Comparison of ENCODE assay signal across 17 cellular contexts in the genomic region with DNA sequence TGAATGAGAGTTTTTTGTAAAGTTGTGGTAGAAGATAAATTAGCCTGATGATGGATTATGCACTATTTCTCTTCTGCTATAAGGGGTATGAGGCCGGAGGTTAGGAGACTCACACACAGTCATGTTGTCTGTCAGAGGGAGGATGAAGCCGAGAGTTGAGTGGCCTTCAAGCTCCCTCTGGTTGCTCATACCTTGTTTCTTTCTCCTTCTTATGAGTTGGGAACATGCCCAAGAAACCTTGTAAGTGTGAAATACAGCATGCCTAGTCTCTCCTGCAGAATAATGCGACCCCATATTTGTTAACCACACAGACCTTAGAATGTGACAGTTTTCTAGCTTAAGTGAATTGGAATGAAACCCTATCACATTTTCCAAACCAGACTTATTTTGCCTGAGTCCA.
DNase-seq lines count a peak whose midpoint lies in the region; ATAC-seq and TF ChIP-seq lines count a peak whose summit lies in the region.
"Had no signal": no experiment of that assay in that cellular context is flagged by ENCODE, and none has a peak within 500 bp of the region (broad histone marks: within the 10 kb centered on the region; RNA-seq: fewer than 3 reads in every experiment).

No MANE protein-coding gene starts in this region.

- H2AK5ac ChIP-seq in IMR-90 (ENCODE audit: low read depth, low read length) (0 out of 2 replicates have a peak overlapping the region, but pooled peaks have one; percentile 24), neuronal stem cell (ENCODE audit: low read depth, low read length) (no peak overlapping the region)

- POLR2A ChIA-PET in IMR-90 (lab: Charles Lee; ENCODE audit: unreplicated experiment): no interaction called here

- peak; percentile 7 for DNase-seq in IMR-90
- no peak for DNase-seq in colonic mucosa
- peak; percentile 28 for DNase-seq in medulla oblongata (ENCODE audit: extremely low spot score)
- no peak for DNase-seq in neuronal stem cell (ENCODE audit: low spot score)
- DNase-seq in MM.1S: no peak
- DNase-seq in putamen (ENCODE audit: low spot score): no peak
- DNase-seq: activated T-cell treated with anti-CD3 and anti-CD28 coated beads, Interleukin-2, amount 50 U/mL, for 72 hours; amniotic stem cell; CD4-positive, alpha-beta memory T cell; GF-D8; NCI-H1092; NCI-H345; stimulated activated CD4-positive, alpha-beta T cell treated with anti-CD3 and anti-CD28 coated beads, Interleukin-4, amount 100 ng/mL, for 1 hour; SW 1271 had no signal

- H4K91ac ChIP-seq in IMR-90 (ENCODE audit: insufficient read depth, low read depth, low read length): no peak overlapping the region
- H4K91ac ChIP-seq in neuronal stem cell (ENCODE audit: low read depth, low read length, poor library complexity): no peak overlapping the region

- TF ChIP-seq CTCF in IMR-90 (conservative IDR thresholded peaks at IDR 0.05; ENCODE audit: low read depth, low read length) (no peak), colonic mucosa (IDR thresholded peaks at IDR 0.05) (no peak), MM.1S (IDR thresholded peaks at IDR 0.05; ENCODE audit: low read length) (no peak)

- H3K79me1 ChIP-seq in IMR-90 (ENCODE audit: low read depth in 1 of 2, low read length in 2 of 2) (peaks cover 21 to 60% of the 10 kb centered on the region in 2 experiments), neuronal stem cell (ENCODE audit: low read depth, low read length) (no peaks in the 10 kb centered on the region)

- H2BK12ac ChIP-seq in neuronal stem cell (ENCODE audit: low read length): no peak overlapping the region

- intact Hi-C loops in IMR-90 (cut with micrococcal nuclease): no loop called here
- intact Hi-C loops in colonic mucosa (cut with DNase I): no loop called here

- H3K27me3 ChIP-seq in IMR-90 (ENCODE audit: control insufficient read depth, insufficient read depth, low read length): no peaks in the 10 kb centered on the region
- H3K27me3 ChIP-seq in colonic mucosa: no peaks in the 10 kb centered on the region
- no peaks in the 10 kb centered on the region for H3K27me3 ChIP-seq in neuronal stem cell (ENCODE audit: control insufficient read depth in 3 of 3, insufficient read depth in 3 of 3, low read depth in 1 of 3, low read length in 3 of 3)
- H3K27me3 ChIP-seq in MM.1S (replicated peaks; ENCODE audit: insufficient read depth, low read length): no peaks in the 10 kb centered on the region

- H3K27ac ChIP-seq in IMR-90 (ENCODE audit: insufficient read depth, low read length): no peak overlapping the region
- H3K27ac ChIP-seq in colonic mucosa: peak overlapping the region; percentile 22
- peak overlapping the region; percentile 13 for H3K27ac ChIP-seq in temporal lobe (ENCODE audit: low read depth, low read length)
- H3K27ac ChIP-seq in neuronal stem cell (replicated peaks; ENCODE audit: low read length): no peak overlapping the region
- H3K27ac ChIP-seq in MM.1S (ENCODE audit: low read length): no peak overlapping the region

- H2AK9ac ChIP-seq in IMR-90 (replicated peaks; ENCODE audit: low read depth, low read length, poor library complexity): no peak overlapping the region

- H3F3A ChIP-seq in MM.1S (ENCODE audit: insufficient read depth, low read length): no peaks in the 10 kb centered on the region

- peaks cover 13% of the 10 kb centered on the region for H3K9me1 ChIP-seq in IMR-90 (ENCODE audit: insufficient read depth, low read length)

- no peaks in the 10 kb centered on the region for H3K9me2 ChIP-seq in MM.1S (replicated peaks; ENCODE audit: insufficient read depth, low read length)

- no peak overlapping the region for H2BK15ac ChIP-seq in IMR-90 (ENCODE audit: low read depth, low read length)
- H2BK15ac ChIP-seq in neuronal stem cell (ENCODE audit: low read length): no peak overlapping the region

- H4K20me1 ChIP-seq in IMR-90 (ENCODE audit: insufficient read depth, low read length): peaks cover 4% of the 10 kb centered on the region; the same call in 1 of the 2 replicates
- H4K20me1 ChIP-seq in MM.1S (ENCODE audit: insufficient read depth, low read length): no peaks in the 10 kb centered on the region

- dilution Hi-C loops in IMR-90 (cut with HindIII; ENCODE audit: low sequenced_read_pairs, unreplicated experiment): no loop called here

- TF ChIP-seq RAD21 in IMR-90 (IDR thresholded peaks at IDR 0.05; ENCODE audit: low read length): no peak

- H2BK120ac ChIP-seq in IMR-90 (ENCODE audit: low read depth, low read length) (peak overlapping the region; percentile 75; the same call in 1 of the 2 replicates), neuronal stem cell (ENCODE audit: low read depth, low read length) (no peak overlapping the region)

- H3K9me3 ChIP-seq in IMR-90 (ENCODE audit: control insufficient read depth, insufficient read depth, low read length) (no peaks in the 10 kb centered on the region), colonic mucosa (no peaks in the 10 kb centered on the region), neuronal stem cell (replicated peaks in 1 of 2; ENCODE audit: control insufficient read depth in 2 of 2, insufficient read depth in 1 of 2, low read depth in 1 of 2, low read length in 2 of 2) (no peaks in the 10 kb centered on the region), MM.1S (replicated peaks; ENCODE audit: insufficient read depth, low read length) (no peaks in the 10 kb centered on the region)

- H3K56ac ChIP-seq in IMR-90 (ENCODE audit: extremely low read depth, insufficient read depth, low read length): no peak overlapping the region

- H2BK5ac ChIP-seq in IMR-90 (ENCODE audit: low read depth, low read length, poor library complexity, severe bottlenecking) (peak overlapping the region; percentile 71), neuronal stem cell (ENCODE audit: low read length) (no peak overlapping the region)

- H3K4me2 ChIP-seq in IMR-90 (ENCODE audit: low read depth, low read length) (no peak overlapping the region), neuronal stem cell (ENCODE audit: insufficient read depth, low read length, poor library complexity, severe bottlenecking) (no peak overlapping the region), MM.1S (ENCODE audit: low read depth, low read length) (no peak overlapping the region)

- H3K9ac ChIP-seq in IMR-90 (ENCODE audit: low read depth, low read length) (no peak overlapping the region), colonic mucosa (ENCODE audit: low read depth in 2 of 2, low read length in 2 of 2) (no peak overlapping the region), neuronal stem cell (ENCODE audit: low read depth, low read length, poor library complexity) (no peak overlapping the region), MM.1S (ENCODE audit: low read length) (no peak overlapping the region)

- peaks cover 3% of the 10 kb centered on the region; the same call in 1 of the 2 replicates for H3K79me2 ChIP-seq in MM.1S (ENCODE audit: low read length)

- CTCF ChIA-PET in IMR-90 (lab: Yijun Ruan, JAX): interaction anchor here (1.4 kb wide), 1 partner anchor 9 kb away, joined by 3 read pairs; no protein-coding TSS in a partner anchor

- in situ Hi-C loops in IMR-90 (cut with MboI; ENCODE audit: low sequenced_read_pairs): no loop called here

- H3K4me1 ChIP-seq in IMR-90 (ENCODE audit: control insufficient read depth, insufficient read depth, low read length) (peaks cover 8% of the 10 kb centered on the region), colonic mucosa (no peaks in the 10 kb centered on the region), neuronal stem cell (ENCODE audit: control insufficient read depth in 2 of 2, insufficient read depth in 1 of 2, low read depth in 1 of 2, low read length in 2 of 2) (peaks cover 7% of the 10 kb centered on the region in 2 donors), MM.1S (ENCODE audit: low read length) (no peaks in the 10 kb centered on the region)

- no peak for TF ChIP-seq POLR2A in IMR-90 (IDR thresholded peaks at IDR 0.05; ENCODE audit: low read depth, low read length)

- H3K14ac ChIP-seq in IMR-90 (replicated peaks; ENCODE audit: low read depth, low read length): 0 out of 2 replicates have a peak overlapping the region, but pooled peaks have one; percentile 44
- no peak overlapping the region for H3K14ac ChIP-seq in neuronal stem cell (ENCODE audit: low read length)

- WGBS in IMR-90 (ENCODE audit: extremely low coverage in 2 of 2, insufficient read length in 1 of 2), 2 experiments: no CpG with 5 or more reads among the region's 3 CpGs
- no CpG with 5 or more reads among the region's 3 CpGs for WGBS in neuronal stem cell (ENCODE audit: extremely low coverage in 2 of 2, insufficient read length in 2 of 2, insufficient replicate concordance in 1 of 2), 2 donors

- H3K4ac ChIP-seq in IMR-90 (ENCODE audit: low read depth, low read length) (peak overlapping the region; percentile 7; the same call in 1 of the 2 replicates), neuronal stem cell (ENCODE audit: low read length) (no peak overlapping the region)

- no peak for ATAC-seq in IMR-90 (ENCODE audit: low read depth)
- no peak for ATAC-seq in HG02588 (IDR thresholded peaks at IDR 0.05; ENCODE audit: unreplicated experiment)
- ATAC-seq: activated T-cell treated with anti-CD3 and anti-CD28 coated beads, Interleukin-2, amount 50 U/mL, for 72 hours; stimulated activated effector memory CD8-positive, alpha-beta T cell treated with anti-CD3 and anti-CD28 coated beads, Interleukin-12 subunit alpha, Interleukin-12 subunit beta, amount 100 ng/mL, for 72 hours had no signal

- H2BK20ac ChIP-seq in IMR-90 (ENCODE audit: low read depth, low read length): peak overlapping the region; percentile 21; the same call in 1 of the 2 replicates

- no TSS peak for BruUV-seq in IMR-90 (replicated peaks; lab: Mats Ljungman, UMichigan)

- H3K4me3 ChIP-seq in IMR-90 (ENCODE audit: insufficient read depth, low read depth, low read length): no peak overlapping the region
- H3K4me3 ChIP-seq in colonic mucosa: no peak overlapping the region
- H3K4me3 ChIP-seq in neuronal stem cell (ENCODE audit: low read length in 2 of 2): no peak overlapping the region
- H3K4me3 ChIP-seq in MM.1S (ENCODE audit: low read length): no peak overlapping the region

- H4K8ac ChIP-seq in IMR-90 (ENCODE audit: low read depth in 2 of 2, low read length in 2 of 2): peak overlapping the region in 1 of 2 experiments; percentile 29; a peak in 1 of 4 replicates
- no peak overlapping the region for H4K8ac ChIP-seq in neuronal stem cell (ENCODE audit: low read depth, low read length)

- H3K36me3 ChIP-seq in IMR-90 (ENCODE audit: control insufficient read depth, insufficient read depth, low read length) (no peaks in the 10 kb centered on the region), colonic mucosa (no peaks in the 10 kb centered on the region), neuronal stem cell (replicated peaks in 1 of 2; ENCODE audit: control insufficient read depth in 2 of 2, insufficient read depth in 2 of 2, low read length in 2 of 2) (no peaks in the 10 kb centered on the region), MM.1S (replicated peaks; ENCODE audit: insufficient read depth, low read length) (no peaks in the 10 kb centered on the region)

- H3K18ac ChIP-seq in IMR-90 (ENCODE audit: low read depth, low read length): peak overlapping the region; percentile 51; the same call in 1 of the 2 replicates
- H3K18ac ChIP-seq in neuronal stem cell (ENCODE audit: low read length): no peak overlapping the region

- no peak overlapping the region; the same call in 1 of the 2 replicates for H3K23ac ChIP-seq in IMR-90 (ENCODE audit: low read depth, low read length)
- H3K23ac ChIP-seq in neuronal stem cell (ENCODE audit: low read depth, low read length, poor library complexity): no peak overlapping the region

- no peak overlapping the region; the same call in 1 of the 2 replicates for H4K5ac ChIP-seq in IMR-90 (ENCODE audit: low read depth, low read length)

- H2AFZ ChIP-seq in IMR-90 (replicated peaks; ENCODE audit: low read length, poor library complexity): no peak overlapping the region
- no peak overlapping the region for H2AFZ ChIP-seq in neuronal stem cell (ENCODE audit: low read length)
- H2AFZ ChIP-seq in MM.1S (ENCODE audit: low read length): no peak overlapping the region

Comparison
In these comparisons a context has a peak if more than half of its experiments do, and no peak if none do; other contexts are left out.
1. DNase-seq: peak in IMR-90 (single experiment) and medulla oblongata (single experiment); none in colonic mucosa (single experiment), neuronal stem cell (single experiment), MM.1S (single experiment) and putamen (single experiment).
2. H3K27ac ChIP-seq: peak in colonic mucosa (single experiment) and temporal lobe (single experiment); none in IMR-90 (single experiment), neuronal stem cell (single experiment) and MM.1S (single experiment).